ENCODE assay signal across 23 cellular contexts in the genomic region with DNA sequence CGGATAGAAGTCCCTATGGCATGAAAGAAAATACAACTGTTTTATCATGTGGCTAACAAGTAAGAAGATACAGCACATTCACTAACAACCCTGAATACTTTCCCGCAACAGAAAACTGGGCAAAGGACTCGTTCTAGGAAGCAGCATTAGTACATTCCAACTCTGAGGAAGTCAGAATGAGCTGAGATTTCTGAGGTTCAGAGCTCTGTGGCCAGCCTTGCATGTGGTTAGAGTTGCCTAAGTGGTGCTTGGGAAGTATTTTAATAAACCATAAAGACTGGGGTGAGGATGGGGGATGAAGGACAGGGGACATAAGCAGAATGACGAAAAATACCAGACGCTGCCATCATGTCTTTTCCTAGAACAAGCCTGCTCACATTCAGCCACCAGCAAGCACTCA.
"Had no signal": no experiment of that assay in that cellular context is flagged by ENCODE, and none has a peak within 500 bp of the region (broad histone marks: within the 10 kb centered on the region; RNA-seq: fewer than 3 reads in every experiment).

No MANE protein-coding gene starts in this region.

- H3K9me3 Mint-ChIP-seq: activated CD4-positive, alpha-beta T cell treated with anti-CD3 and anti-CD28 coated beads, Interleukin-2, amount 10 ng/mL, durations not matched to agents 24 days and 14 days; activated naive CD4-positive, alpha-beta T cell treated with anti-CD3 and anti-CD28 coated beads for 36 hours; activated T-cell treated with anti-CD3 and anti-CD28 coated beads, Interleukin-2, amount 50 U/mL, for 4 hours; activated T-helper 17 cell treated with anti-CD3 and anti-CD28 coated beads, Interleukin-2, amount 50 U/mL, for 72 hours had no signal

- H3K27me3 ChIP-seq: SJCRH30 had no signal

- H3K36me3 ChIP-seq: SJCRH30 had no signal

- H3K9me3 ChIP-seq: SJCRH30, SK-N-SH had no signal

- H3K27me3 Mint-ChIP-seq: activated B cell treated with CpG ODN at 0.5 μM for 24 hours; activated CD4-positive, alpha-beta T cell treated with anti-CD3 and anti-CD28 coated beads, Interleukin-2, amount 10 ng/mL, durations not matched to agents 24 days and 14 days; activated CD8-positive, alpha-beta memory T cell treated with anti-CD3 and anti-CD28 coated beads, Interleukin-2, amount 10 ng/mL, durations not matched to agents 7 days and 5 days; activated naive CD8-positive, alpha-beta T cell; activated T-helper 17 cell treated with anti-CD3 and anti-CD28 coated beads, Interleukin-2, amount 50 U/mL, for 72 hours; T-helper 17 cell had no signal

- H3K27ac Mint-ChIP-seq: activated B cell treated with CpG ODN at 0.5 μM for 24 hours; activated CD4-positive, alpha-beta T cell treated with anti-CD3 and anti-CD28 coated beads, Interleukin-2, amount 10 ng/mL, durations not matched to agents 24 days and 14 days; activated CD8-positive, alpha-beta memory T cell treated with anti-CD3 and anti-CD28 coated beads, Interleukin-2, amount 10 ng/mL, durations not matched to agents 7 days and 5 days; activated naive CD4-positive, alpha-beta T cell treated with anti-CD3 and anti-CD28 coated beads for 36 hours; activated naive CD8-positive, alpha-beta T cell; activated T-helper 17 cell treated with anti-CD3 and anti-CD28 coated beads, Interleukin-2, amount 50 U/mL, for 72 hours; T-helper 17 cell had no signal

- H3K4me3 ChIP-seq: SJCRH30 had no signal

- H3K4me3 Mint-ChIP-seq: activated B cell treated with CpG ODN at 0.5 μM for 24 hours; activated CD4-positive, alpha-beta T cell treated with anti-CD3 and anti-CD28 coated beads, Interleukin-2, amount 10 ng/mL, durations not matched to agents 24 days and 14 days; activated CD8-positive, alpha-beta memory T cell treated with anti-CD3 and anti-CD28 coated beads, Interleukin-2, amount 10 ng/mL, durations not matched to agents 7 days and 5 days; activated naive CD4-positive, alpha-beta T cell treated with anti-CD3 and anti-CD28 coated beads for 36 hours; activated naive CD8-positive, alpha-beta T cell; activated T-cell treated with anti-CD3 and anti-CD28 coated beads, Interleukin-2, amount 50 U/mL, for 4 hours; activated T-helper 17 cell treated with anti-CD3 and anti-CD28 coated beads, Interleukin-2, amount 50 U/mL, for 72 hours; T-helper 17 cell had no signal

- DNase-seq: activated B cell treated with CpG ODN at 0.5 μM for 24 hours; activated CD4-positive, alpha-beta T cell treated with anti-CD3 and anti-CD28 coated beads for 1 hour; activated CD4-positive, alpha-beta T cell treated with anti-CD3 and anti-CD28 coated beads, Interleukin-2, amount 10 ng/mL, durations not matched to agents 24 days and 14 days; activated CD4-positive, alpha-beta T cell treated with anti-CD3 and anti-CD28 coated beads, Interleukin-2, amount 50 U/mL, for 48 hours; activated CD8-positive, alpha-beta memory T cell treated with anti-CD3 and anti-CD28 coated beads, Interleukin-2, amount 10 ng/mL, durations not matched to agents 7 days and 5 days; activated gamma-delta T cell; activated naive CD4-positive, alpha-beta T cell treated with anti-CD3 and anti-CD28 coated beads for 36 hours; activated T-cell treated with anti-CD3 and anti-CD28 coated beads, Interleukin-2, amount 50 U/mL, for 4 hours; cerebellar nuclear complex; IMR-90; KBM-7; NCI-H1048; NCI-H146; NCI-H187 treated with DMSO at 0.1 percent for 48 hours; NCI-H2081 treated with DMSO at 0.1 percent for 48 hours; NCI-H446; NCI-H524; SJCRH30; SK-N-SH; T-helper 17 cell; T-helper 9 cell had no signal

- ATAC-seq: activated CD8-positive, alpha-beta memory T cell treated with anti-CD3 and anti-CD28 coated beads, Interleukin-2, amount 10 ng/mL, durations not matched to agents 7 days and 5 days; activated T-cell treated with anti-CD3 and anti-CD28 coated beads, Interleukin-2, amount 50 U/mL, for 4 hours; activated T-helper 17 cell treated with anti-CD3 and anti-CD28 coated beads, Interleukin-2, amount 50 U/mL, for 72 hours; T-helper 17 cell had no signal

- H3K27ac ChIP-seq: SJCRH30 had no signal

- H3K4me1 ChIP-seq: SJCRH30 had no signal
